In genomic region chr7:30799206-30799975, GRCh38 we compare ENCODE assay signal across 8 cellular contexts. TPM values are rescaled to one million over a fixed set of nuclear protein-coding genes. Genes with fewer than 3 reads are reported as not detected.
A peak's percentile ranks its signal among the peaks of the same experiment; 100 is the strongest.
DNase-seq lines count a peak whose midpoint lies in the region; ATAC-seq and TF ChIP-seq lines count a peak whose summit lies in the region.

No MANE protein-coding gene starts in this region.

- ATAC-seq in GM18511 (IDR thresholded peaks at IDR 0.05; ENCODE audit: unreplicated experiment) = peak; percentile 74

- H3K36me3 Mint-ChIP-seq in HFFc6 (ENCODE audit: low read depth) = peaks cover 11% of the 10 kb centered on the region
- no peaks in the 10 kb centered on the region for H3K36me3 Mint-ChIP-seq in immature natural killer cell

- peak; percentile 87 for DNase-seq in HFFc6
- DNase-seq in NCI-H1694 (lab: John Stamatoyannopoulos, UW) = peak; percentile 36
- DNase-seq in foreskin fibroblast = peak; percentile 99
- no peak for DNase-seq in HUDEP-2 (lab: John Stamatoyannopoulos, UW; ENCODE audit: unreplicated experiment in 76 of 76)
- no peak for DNase-seq in globus pallidus (ENCODE audit: low spot score)
- no peak for DNase-seq in immature natural killer cell
- no peak for DNase-seq in Ammon's horn (ENCODE audit: low spot score)

- H3K27me3 Mint-ChIP-seq in HFFc6 (ENCODE audit: insufficient read depth) (no peaks in the 10 kb centered on the region; the same call in 1 of the 2 replicates), immature natural killer cell (ENCODE audit: low read depth in 3 of 3) (no peaks in the 10 kb centered on the region)

- H3K4me3 Mint-ChIP-seq in HFFc6 (peak overlapping the region; percentile 53), immature natural killer cell (no peak overlapping the region)

- TF ChIP-seq CTCF in HFFc6 (IDR thresholded peaks at IDR 0.05) (no peak), foreskin fibroblast (IDR thresholded peaks at IDR 0.05; ENCODE audit: low read depth, low read length) (no peak)

- H3K4me1 Mint-ChIP-seq in HFFc6 (ENCODE audit: low read depth) (peaks cover 93% of the 10 kb centered on the region), immature natural killer cell (peaks cover 2 to 8% of the 10 kb centered on the region in 2 donors)

- H3K4me3 ChIP-seq in foreskin fibroblast (ENCODE audit: low read depth in 1 of 2, low read length in 2 of 2) = no peak overlapping the region

- H3K9me3 Mint-ChIP-seq in HFFc6 (no peaks in the 10 kb centered on the region), immature natural killer cell (no peaks in the 10 kb centered on the region)

- H3K27ac Mint-ChIP-seq in HFFc6 = peak overlapping the region; percentile 52
- no peak overlapping the region for H3K27ac Mint-ChIP-seq in immature natural killer cell

RNA-seq across cellular contexts. Expression of gene MINDY4, which starts 28.2 kb away (rescaled TPM):
- total RNA-seq in HFFc6 (2021; fragmentation: NEBNext Ultra II Directional; extraction: Animal tissue kit (Norgen Biotek cat#: 25700)) = 1 to 10 TPM; 2.3 to 3.3 (median 2.6) TPM
- polyA plus RNA-seq in immature natural killer cell = under 1 TPM in 2 of 3 donors, not detected in 1; 0.45 to 0.71 TPM

RNA-seq across cellular contexts. Expression of gene INMT, which starts 47.5 kb away (rescaled TPM):
- total RNA-seq in HFFc6 (2021; fragmentation: NEBNext Ultra II Directional; extraction: Animal tissue kit (Norgen Biotek cat#: 25700)) = not detected
- polyA plus RNA-seq in immature natural killer cell = not detected

Comparison
In these comparisons a context has a peak if more than half of its experiments do, and no peak if none do; other contexts are left out.
1. DNase-seq: peak in HFFc6 (single experiment), NCI-H1694 (single experiment) and foreskin fibroblast (2 of 2); none in HUDEP-2 (0 of 76), globus pallidus (single experiment), immature natural killer cell (0 of 3) and Ammon's horn (single experiment).